Comparison of ENCODE assay signal across 1 cellular context in genomic region chr18:58781627-58782194, GRCh38.
TF ChIP-seq lines count a peak whose summit lies in the region.

No MANE protein-coding gene starts in this region.

TF ChIP-seq in HEK293, 187 proteins besides CTCF, POLR2A, EP300 and RAD21 (continued from another document):
- peak; percentile 59; the same call in 1 of the 2 replicates for TF ChIP-seq FEZF1 (tag by site-specific recombination; IDR thresholded peaks at IDR 0.05)
- TF ChIP-seq ZNF280C (tag by site-specific recombination; IDR thresholded peaks at IDR 0.05) = peak; percentile 93; the same call in 1 of the 2 replicates
- TF ChIP-seq ZFHX2 (tag by site-specific recombination; conservative IDR thresholded peaks at IDR 0.05) = peak; percentile 75
- peak; percentile 61; the same call in 1 of the 2 replicates for TF ChIP-seq ZNF777 (tag by site-specific recombination; IDR thresholded peaks at IDR 0.05; ENCODE audit: borderline replicate concordance)
- no peak for TF ChIP-seq ZNF350 (tag by site-specific recombination; IDR thresholded peaks at IDR 0.05)
- TF ChIP-seq SCRT1 (tag by site-specific recombination; IDR thresholded peaks at IDR 0.05; ENCODE audit: borderline replicate concordance) = peak; percentile 83; the same call in 1 of the 2 replicates
- peak; percentile 99 for TF ChIP-seq ZNF2 (tag by site-specific recombination; IDR thresholded peaks at IDR 0.05)
- TF ChIP-seq SP7 (tag by site-specific recombination; IDR thresholded peaks at IDR 0.05) = peak; percentile 81
- TF ChIP-seq ELK4 (IDR thresholded peaks at IDR 0.05; ENCODE audit: borderline replicate concordance, low read depth, low read length) = no peak
- TF ChIP-seq ZNF184 (tag by site-specific recombination; IDR thresholded peaks at IDR 0.05) = no peak
- no peak for TF ChIP-seq ZNF362 (tag by site-specific recombination; IDR thresholded peaks at IDR 0.05)
- 0 out of 2 replicates have a peak, but pooled peaks have one; percentile 16 for TF ChIP-seq WT1 (tag by site-specific recombination; IDR thresholded peaks at IDR 0.05)
- peak; percentile 92; the same call in 1 of the 2 replicates for TF ChIP-seq ZNF239 (tag by site-specific recombination; IDR thresholded peaks at IDR 0.05)
- TF ChIP-seq ZNF692 (tag by site-specific recombination; IDR thresholded peaks at IDR 0.05) = peak; percentile 73
- peak; percentile 97 for TF ChIP-seq ZNF580 (tag by site-specific recombination; IDR thresholded peaks at IDR 0.05)
- TF ChIP-seq ZNF138 (tag by site-specific recombination; IDR thresholded peaks at IDR 0.05; ENCODE audit: borderline replicate concordance) = no peak
- TF ChIP-seq MYNN (tag by site-specific recombination; IDR thresholded peaks at IDR 0.05; ENCODE audit: borderline replicate concordance) = peak; percentile 37
- no peak for TF ChIP-seq ZNF473 (tag by site-specific recombination; IDR thresholded peaks at IDR 0.05)
TF ChIP-seq in HEK293: peak in this region for 55.
